8 cellular contexts compared by ENCODE assay signal in the genomic region with DNA sequence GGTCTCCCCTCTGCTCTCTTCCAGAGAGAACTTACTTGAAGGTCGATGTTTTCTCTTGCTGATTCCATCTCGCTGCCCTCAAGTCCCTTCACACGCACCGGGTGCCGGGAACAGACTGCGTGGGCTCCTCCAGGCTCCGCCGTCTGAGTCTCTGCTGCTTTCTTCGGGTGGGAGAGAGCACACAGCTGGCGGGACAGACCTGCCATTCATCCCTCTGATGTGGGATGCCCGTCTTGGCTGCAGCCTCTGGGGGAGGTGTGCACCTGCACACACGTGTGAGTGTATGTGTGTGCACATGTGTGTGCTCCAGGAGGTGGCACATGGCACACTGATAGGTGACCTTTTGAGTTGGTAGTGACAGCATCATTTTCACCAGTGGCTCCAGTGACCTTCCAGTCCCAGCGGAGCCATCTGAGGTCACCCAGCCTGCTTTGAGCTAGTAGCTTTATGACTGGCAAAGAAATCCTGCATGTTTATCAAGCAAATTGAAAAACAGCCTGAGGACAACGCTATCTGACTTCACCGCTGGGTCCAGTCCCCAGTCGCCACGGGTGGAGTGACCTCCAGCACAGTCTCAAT. TPM values are rescaled to one million over a fixed set of nuclear protein-coding genes. Genes with fewer than 3 reads are reported as not detected.
DNase-seq lines count a peak whose midpoint lies in the region; ATAC-seq and TF ChIP-seq lines count a peak whose summit lies in the region.

NINJ2 (minus strand) TSS at position 153 of the 579 bp plus-strand sequence; CDS start at position 68, 85 bp downstream.

- H3K27me3 Mint-ChIP-seq in activated T-cell treated with anti-CD3 and anti-CD28 coated beads, Interleukin-2, amount 50 U/mL, for 4 hours (ENCODE audit: low read depth), result no peaks in the 10 kb centered on the region

- H3K36me3 ChIP-seq in mesenchymal stem cell (ENCODE audit: control insufficient read depth in 1 of 2, insufficient read depth in 2 of 2, low read depth in 1 of 2, low read length in 2 of 2) (no peaks in the 10 kb centered on the region), thoracic aorta (no peaks in the 10 kb centered on the region)

- H3K4me3 Mint-ChIP-seq in activated T-cell treated with anti-CD3 and anti-CD28 coated beads, Interleukin-2, amount 50 U/mL, for 4 hours, result peak within 1 kb of the TSS; percentile 81

- H3K27me3 ChIP-seq in mesenchymal stem cell (ENCODE audit: control insufficient read depth in 1 of 2, insufficient read depth in 1 of 2, low read length in 2 of 2) (peaks cover 4 to 6% of the 10 kb centered on the region in 2 experiments), thoracic aorta (replicated peaks; ENCODE audit: insufficient read depth) (no peaks in the 10 kb centered on the region)

- no peak within 1 kb of the TSS for H2AFZ ChIP-seq in mesenchymal stem cell (ENCODE audit: low read depth, low read length)

- peak within 1 kb of the TSS; percentile 46 for H3K9ac ChIP-seq in mesenchymal stem cell (ENCODE audit: low read length)

- H3K14ac ChIP-seq in mesenchymal stem cell (ENCODE audit: low read length in 2 of 2), result peak within 1 kb of the TSS in 1 of 2 experiments; percentile 29

- H3K4me3 ChIP-seq in cardiac fibroblast (replicated peaks in 1 of 2; ENCODE audit: low read depth in 2 of 2, low read length in 2 of 2), result peak within 1 kb of the TSS; percentile 22 to 33
- H3K4me3 ChIP-seq in mesenchymal stem cell (ENCODE audit: insufficient read depth in 1 of 2, low read depth in 1 of 2, low read length in 2 of 2), result peak within 1 kb of the TSS in 1 of 2 experiments; percentile 74
- H3K4me3 ChIP-seq in thoracic aorta, result peak within 1 kb of the TSS; percentile 45

- H3K79me1 ChIP-seq in mesenchymal stem cell (replicated peaks; ENCODE audit: low read length, poor library complexity, severe bottlenecking), result no peaks in the 10 kb centered on the region

- H3K9me3 Mint-ChIP-seq in activated T-cell treated with anti-CD3 and anti-CD28 coated beads, Interleukin-2, amount 50 U/mL, for 4 hours, result no peaks in the 10 kb centered on the region

- no peak for DNase-seq in activated T-cell treated with anti-CD3 and anti-CD28 coated beads, Interleukin-2, amount 50 U/mL, for 4 hours
- DNase-seq in activated T-cell treated with anti-CD3 and anti-CD28 coated beads, Interleukin-2, amount 50 U/mL, for 48 hours, result no peak
- DNase-seq in cardiac fibroblast (ENCODE audit: low read depth in 2 of 2) (peak in 1 of 2 donors; percentile 34), mesenchymal stem cell (no peak), thoracic aorta (ENCODE audit: low spot score) (no peak), NCI-H226 (no peak), amniotic stem cell (lab: John Stamatoyannopoulos, UW) (no peak)
- DNase-seq in effector CD4-positive, alpha-beta T cell, result no peak

- H3K4me1 Mint-ChIP-seq in activated T-cell treated with anti-CD3 and anti-CD28 coated beads, Interleukin-2, amount 50 U/mL, for 4 hours (ENCODE audit: low read depth), result peaks cover 53% of the 10 kb centered on the region

- H3K18ac ChIP-seq in mesenchymal stem cell (ENCODE audit: low read depth in 1 of 2, low read length in 2 of 2), result no peak within 1 kb of the TSS

- no peak within 1 kb of the TSS for H2BK120ac ChIP-seq in mesenchymal stem cell (ENCODE audit: low read depth, low read length)

- H3K9me3 ChIP-seq in mesenchymal stem cell (ENCODE audit: control insufficient read depth, low read length) (no peaks in the 10 kb centered on the region), thoracic aorta (no peaks in the 10 kb centered on the region)

- no peak within 1 kb of the TSS for H2AK5ac ChIP-seq in mesenchymal stem cell (ENCODE audit: low read length, severe bottlenecking)

- H3K4me1 ChIP-seq in mesenchymal stem cell (ENCODE audit: control insufficient read depth, insufficient read depth, low read depth, low read length) (peaks cover 7% of the 10 kb centered on the region), thoracic aorta (ENCODE audit: control insufficient read depth in 1 of 2, low read depth in 2 of 2) (peaks cover 3 to 31% of the 10 kb centered on the region in 2 donors)

- peak; percentile 12 to 25 for ATAC-seq in activated T-cell treated with anti-CD3 and anti-CD28 coated beads, Interleukin-2, amount 50 U/mL, for 4 hours
- no peak for ATAC-seq in thoracic aorta (ENCODE audit: insufficient number of reproducible peaks, low FRiP score, low read depth)

- no peak within 1 kb of the TSS for H3K23ac ChIP-seq in mesenchymal stem cell (ENCODE audit: low read length in 2 of 2)

- 65% methylated on average over 15 of the region's 17 CpGs for WGBS in mesenchymal stem cell

- no peak within 1 kb of the TSS for H2BK12ac ChIP-seq in mesenchymal stem cell (ENCODE audit: low read length in 2 of 2)

- no peaks in the 10 kb centered on the region for H3K36me3 Mint-ChIP-seq in activated T-cell treated with anti-CD3 and anti-CD28 coated beads, Interleukin-2, amount 50 U/mL, for 4 hours (ENCODE audit: insufficient read depth)

- H3K4me2 ChIP-seq in mesenchymal stem cell (ENCODE audit: low read length, poor library complexity, severe bottlenecking), result no peak within 1 kb of the TSS

- no peak within 1 kb of the TSS for H4K8ac ChIP-seq in mesenchymal stem cell (ENCODE audit: low read length)

- H3K4ac ChIP-seq in mesenchymal stem cell (ENCODE audit: low read depth in 1 of 2, low read length in 2 of 2), result no peak within 1 kb of the TSS

- peak within 1 kb of the TSS; percentile 68 for H2BK15ac ChIP-seq in mesenchymal stem cell (ENCODE audit: low read depth, poor library complexity, severe bottlenecking)

- H4K91ac ChIP-seq in mesenchymal stem cell (ENCODE audit: low read length), result no peak within 1 kb of the TSS

- no peak within 1 kb of the TSS for H2BK5ac ChIP-seq in mesenchymal stem cell (ENCODE audit: low read depth, low read length, poor library complexity, severe bottlenecking)

- H3K27ac ChIP-seq in mesenchymal stem cell (ENCODE audit: low read length, poor library complexity, severe bottlenecking) (no peak within 1 kb of the TSS), thoracic aorta (no peak within 1 kb of the TSS)

- TF ChIP-seq CTCF in cardiac fibroblast (IDR thresholded peaks at IDR 0.05; ENCODE audit: low read depth, low read length) (no peak), thoracic aorta (IDR thresholded peaks at IDR 0.05) (no peak)

RNA-seq across cellular contexts. Expression of gene NINJ2, which starts in this region (rescaled TPM):
- total RNA-seq in activated T-cell treated with anti-CD3 and anti-CD28 coated beads, Interleukin-2, amount 50 U/mL, for 4 hours, result 1 to 10 TPM; 2.6 to 3.7 (median 2.7) TPM
- 0.46 TPM for polyA plus RNA-seq in mesenchymal stem cell (2013, experiment 1 of 2)
- 0.47 TPM for polyA plus RNA-seq in mesenchymal stem cell (2013, experiment 2 of 2)
- total RNA-seq in thoracic aorta, result 1 to 10 TPM; 2.4 to 5.3 TPM
